ENCODE assay signal across 20 cellular contexts in the genomic region with DNA sequence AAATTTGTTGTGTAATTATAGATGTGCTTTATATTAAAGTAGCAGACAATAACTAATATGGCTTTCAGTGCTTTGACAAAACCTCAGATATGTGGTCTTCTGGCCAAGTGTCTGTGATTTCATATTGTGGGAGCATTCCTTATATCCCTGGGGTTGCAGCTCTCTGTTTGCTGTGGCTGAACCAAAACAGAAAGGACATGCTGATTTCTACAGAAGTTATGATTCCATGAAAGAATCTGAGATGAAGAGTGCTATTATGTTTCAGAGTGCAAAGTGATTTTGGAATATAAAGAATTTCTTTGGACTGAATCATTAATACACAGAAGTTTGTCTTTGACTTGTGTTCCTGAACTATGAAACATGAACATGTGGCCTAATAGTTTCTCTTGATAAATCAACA. TPM values are rescaled to one million over a fixed set of nuclear protein-coding genes. Genes with fewer than 3 reads are reported as not detected.
DNase-seq lines count a peak whose midpoint lies in the region; ATAC-seq and TF ChIP-seq lines count a peak whose summit lies in the region.
"Had no signal": no experiment of that assay in that cellular context is flagged by ENCODE, and none has a peak within 500 bp of the region (broad histone marks: within the 10 kb centered on the region; RNA-seq: fewer than 3 reads in every experiment).

No MANE protein-coding gene starts in this region.

- no TSS peak for BruUV-seq in IMR-90 (replicated peaks; lab: Mats Ljungman, UMichigan)

- no peak overlapping the region for H2BK5ac ChIP-seq in IMR-90 (ENCODE audit: low read depth, low read length, poor library complexity, severe bottlenecking)

- in situ Hi-C loops in IMR-90 (cut with MboI; ENCODE audit: low sequenced_read_pairs), result loop anchor here (25.0 kb wide), 2 partner anchors 898 to 1123 kb away; a partner anchor contains a TSS
- in situ Hi-C loops in transverse colon (cut with MboI; ENCODE audit: low pct_ligation_motif_present in 1 of 4, low pct_unique_long_range_greater_than_20kb in 1 of 4, low sequenced_read_pairs in 3 of 4), result no loop called here

- DNase-seq in IMR-90 (peak; percentile 26), astrocyte of the hippocampus (ENCODE audit: low read depth, low spot score) (peak; percentile 39), foreskin melanocyte (peak; percentile 36), stromal cell of bone marrow (ENCODE audit: low read depth) (peak; percentile 20), amniotic stem cell (lab: John Stamatoyannopoulos, UW) (no peak), globus pallidus (ENCODE audit: low spot score) (no peak), transverse colon (no peak), NCI-H2227 (lab: John Stamatoyannopoulos, UW; ENCODE audit: unreplicated experiment) (no peak)
- DNase-seq: ACHN; CD4-positive, CD25-positive, alpha-beta regulatory T cell; COR-L47; DMS 273 treated with DMSO at 0.1 percent for 48 hours; DND-41; NCI-H1417 treated with DMSO at 0.1 percent for 48 hours; NCI-H187 treated with DMSO at 0.1 percent for 48 hours; NCI-H446 treated with DMSO at 0.1 percent for 48 hours; NCI-H69 had no signal

- no peak overlapping the region for H3K27ac ChIP-seq in IMR-90 (ENCODE audit: insufficient read depth, low read length)
- no peak overlapping the region for H3K27ac ChIP-seq in transverse colon
- H3K27ac ChIP-seq: KMS-11 had no signal

- peaks cover under 1 to 3% of the 10 kb centered on the region in 2 experiments; a peak in 2 of 4 replicates for H3K79me1 ChIP-seq in IMR-90 (ENCODE audit: low read depth in 1 of 2, low read length in 2 of 2)

- TF ChIP-seq EP300 in transverse colon (IDR thresholded peaks at IDR 0.05; ENCODE audit: low read depth), result no peak

- no peak for TF ChIP-seq CTCF in IMR-90 (conservative IDR thresholded peaks at IDR 0.05; ENCODE audit: low read depth, low read length)
- no peak for TF ChIP-seq CTCF in transverse colon (IDR thresholded peaks at IDR 0.05)

- H3K4me3 ChIP-seq in IMR-90 (ENCODE audit: insufficient read depth, low read depth, low read length), result no peak overlapping the region
- no peak overlapping the region for H3K4me3 ChIP-seq in transverse colon
- H3K4me3 ChIP-seq: GM23338 had no signal

- peak; percentile 68 for ATAC-seq in IMR-90 (ENCODE audit: low read depth)
- ATAC-seq: GM23338, Right ventricle myocardium inferior had no signal

- H3K23ac ChIP-seq in IMR-90 (ENCODE audit: low read depth, low read length), result no peak overlapping the region

- dilution Hi-C loops in IMR-90 (cut with HindIII; ENCODE audit: low sequenced_read_pairs, unreplicated experiment), result no loop called here

- CTCF ChIA-PET in IMR-90 (lab: Yijun Ruan, JAX), result no interaction called here

- H2BK120ac ChIP-seq in IMR-90 (ENCODE audit: low read depth, low read length), result no peak overlapping the region

- H3K56ac ChIP-seq in IMR-90 (ENCODE audit: extremely low read depth, insufficient read depth, low read length), result no peak overlapping the region

- TF ChIP-seq POLR2A in IMR-90 (IDR thresholded peaks at IDR 0.05; ENCODE audit: low read depth, low read length) (no peak), transverse colon (IDR thresholded peaks at IDR 0.05) (no peak)

- no peak overlapping the region for H4K8ac ChIP-seq in IMR-90 (ENCODE audit: low read depth in 2 of 2, low read length in 2 of 2)

- H3K9ac ChIP-seq in IMR-90 (ENCODE audit: low read depth, low read length), result no peak overlapping the region
- H3K9ac ChIP-seq: KMS-11 had no signal

- no peak overlapping the region for H4K5ac ChIP-seq in IMR-90 (ENCODE audit: low read depth, low read length)

- H3K4me1 ChIP-seq in IMR-90 (ENCODE audit: control insufficient read depth, insufficient read depth, low read length) (no peaks in the 10 kb centered on the region), transverse colon (no peaks in the 10 kb centered on the region)

- no peak overlapping the region for H2AK9ac ChIP-seq in IMR-90 (replicated peaks; ENCODE audit: low read depth, low read length, poor library complexity)

- no peak overlapping the region for H2AFZ ChIP-seq in IMR-90 (replicated peaks; ENCODE audit: low read length, poor library complexity)
- H2AFZ ChIP-seq: GM23338 had no signal

- no peaks in the 10 kb centered on the region for H3K27me3 ChIP-seq in IMR-90 (ENCODE audit: control insufficient read depth, insufficient read depth, low read length)
- no peaks in the 10 kb centered on the region for H3K27me3 ChIP-seq in transverse colon

- H3K4ac ChIP-seq in IMR-90 (ENCODE audit: low read depth, low read length), result no peak overlapping the region

- no peaks in the 10 kb centered on the region for H4K20me1 ChIP-seq in IMR-90 (ENCODE audit: insufficient read depth, low read length)

- no peak overlapping the region for H2BK20ac ChIP-seq in IMR-90 (ENCODE audit: low read depth, low read length)

- H3K9me3 ChIP-seq in IMR-90 (ENCODE audit: control insufficient read depth, insufficient read depth, low read length) (no peaks in the 10 kb centered on the region), transverse colon (no peaks in the 10 kb centered on the region)

- H3K9me1 ChIP-seq in IMR-90 (ENCODE audit: insufficient read depth, low read length), result no peaks in the 10 kb centered on the region

- intact Hi-C loops in IMR-90 (cut with micrococcal nuclease) (no loop called here), transverse colon (cut with DNase I; ENCODE audit: low total_unique reads) (no loop called here)

- H3K14ac ChIP-seq in IMR-90 (replicated peaks; ENCODE audit: low read depth, low read length), result no peak overlapping the region

- POLR2A ChIA-PET in IMR-90 (lab: Charles Lee; ENCODE audit: unreplicated experiment), result no interaction called here

- H2AK5ac ChIP-seq in IMR-90 (ENCODE audit: low read depth, low read length), result no peak overlapping the region

- no peak overlapping the region for H3K18ac ChIP-seq in IMR-90 (ENCODE audit: low read depth, low read length)

- H2BK15ac ChIP-seq in IMR-90 (ENCODE audit: low read depth, low read length), result no peak overlapping the region

- TF ChIP-seq RAD21 in IMR-90 (IDR thresholded peaks at IDR 0.05; ENCODE audit: low read length), result no peak

- no peak overlapping the region for H4K91ac ChIP-seq in IMR-90 (ENCODE audit: insufficient read depth, low read depth, low read length)

- H3K4me2 ChIP-seq in IMR-90 (ENCODE audit: low read depth, low read length), result no peak overlapping the region
- H3K4me2 ChIP-seq: GM23338, KMS-11 had no signal

- H3K36me3 ChIP-seq in IMR-90 (ENCODE audit: control insufficient read depth, insufficient read depth, low read length), result peaks cover 12% of the 10 kb centered on the region
- H3K36me3 ChIP-seq in transverse colon, result peaks cover 0 to 50% (median 22%) of the 10 kb centered on the region in 4 donors

TF ChIP-seq in IMR-90, 13 proteins besides CTCF, POLR2A, EP300 and RAD21:
- TF ChIP-seq MAFK (IDR thresholded peaks at IDR 0.05; ENCODE audit: low read depth, low read length), result no peak

RNA-seq across cellular contexts. Expression of a gene that starts 36.5 kb away (rescaled TPM):
- 120 and 189 TPM in 2 replicates for total RNA-seq in IMR-90 (2012; rRNA removed)
- 78.1 and 93.6 TPM in 2 replicates for polyA plus RNA-seq in IMR-90 (2012; rRNA removed)
- 11.2 and 14.0 TPM in 2 replicates for polyA plus RNA-seq in IMR-90 (2012; cell fraction: cytosol; rRNA removed)
- polyA plus RNA-seq in IMR-90 (2012; cell fraction: nucleus; rRNA removed; ENCODE audit: low replicate concordance), result 3.2 and 36.9 TPM in 2 replicates
- 10 to 100 TPM; 46.8 to 84.9 (median 78.8) TPM for total RNA-seq in transverse colon

RNA-seq across cellular contexts. Expression of a gene that starts 51.7 kb away (rescaled TPM):
- total RNA-seq in IMR-90 (2012; rRNA removed) (50.0 and 50.5 TPM in 2 replicates), transverse colon (10 to 100 TPM; 13.5 to 64.7 (median 32.2) TPM)
- 19.2 and 19.5 TPM in 2 replicates for polyA plus RNA-seq in IMR-90 (2012; rRNA removed)
- polyA plus RNA-seq in IMR-90 (2012; cell fraction: cytosol; rRNA removed), result 2.3 and 4.7 TPM in 2 replicates
- polyA plus RNA-seq in IMR-90 (2012; cell fraction: nucleus; rRNA removed; ENCODE audit: low replicate concordance), result 8.2 and 48.1 TPM in 2 replicates

Comparison
In these comparisons a context has a peak if more than half of its experiments do, and no peak if none do; other contexts are left out.
1. DNase-seq: peak in IMR-90 (single experiment), astrocyte of the hippocampus (single experiment), foreskin melanocyte (single experiment) and stromal cell of bone marrow (single experiment); none in amniotic stem cell (single experiment), globus pallidus (single experiment), transverse colon (single experiment) and NCI-H2227 (single experiment).